Comparison of ENCODE assay signal across 26 cellular contexts in genomic region chr1:65363484-65363883, GRCh38.
"Had no signal": no experiment of that assay in that cellular context is flagged by ENCODE, and none has a peak within 500 bp of the region (broad histone marks: within the 10 kb centered on the region; RNA-seq: fewer than 3 reads in every experiment).

No MANE protein-coding gene starts in this region.

- H3K4me3 Mint-ChIP-seq: activated CD4-positive, alpha-beta memory T cell treated with anti-CD3 and anti-CD28 coated beads, Interleukin-2, amount 10 ng/mL, durations not matched to agents 7 days and 5 days; activated CD4-positive, alpha-beta T cell treated with anti-CD3 and anti-CD28 coated beads, Interleukin-2, amount 10 ng/mL, durations not matched to agents 7 days and 5 days; activated naive CD4-positive, alpha-beta T cell treated with anti-CD3 and anti-CD28 coated beads for 36 hours; activated naive CD4-positive, alpha-beta T cell treated with anti-CD3 and anti-CD28 coated beads, Interleukin-2, amount 50 U/mL, for 24 hours; activated naive CD8-positive, alpha-beta T cell treated with anti-CD3 and anti-CD28 coated beads for 36 hours; activated naive CD8-positive, alpha-beta T cell treated with anti-CD3 and anti-CD28 coated beads, Interleukin-2, amount 50 U/mL, for 24 hours; activated T-cell treated with anti-CD3 and anti-CD28 coated beads, Interleukin-2, amount 50 U/mL, for 24 hours; activated T-cell treated with anti-CD3 and anti-CD28 coated beads, Interleukin-2, amount 50 U/mL, for 72 hours had no signal

- H3K9me3 ChIP-seq: adrenal gland, body of pancreas, colonic mucosa had no signal

- H3K4me1 ChIP-seq: adrenal gland, body of pancreas, colonic mucosa had no signal

- H3K36me3 ChIP-seq: adrenal gland, colonic mucosa had no signal

- H3K27ac ChIP-seq: adrenal gland, body of pancreas, colonic mucosa, epithelial cell of prostate had no signal

- H3K27me3 ChIP-seq: adrenal gland, body of pancreas, colonic mucosa had no signal

- H3K4me1 Mint-ChIP-seq: activated CD4-positive, alpha-beta memory T cell treated with anti-CD3 and anti-CD28 coated beads, Interleukin-2, amount 10 ng/mL, durations not matched to agents 7 days and 5 days; activated CD4-positive, alpha-beta T cell treated with anti-CD3 and anti-CD28 coated beads, Interleukin-2, amount 10 ng/mL, durations not matched to agents 7 days and 5 days; activated naive CD4-positive, alpha-beta T cell treated with anti-CD3 and anti-CD28 coated beads, Interleukin-2, amount 50 U/mL, for 24 hours; activated naive CD8-positive, alpha-beta T cell treated with anti-CD3 and anti-CD28 coated beads for 36 hours; activated naive CD8-positive, alpha-beta T cell treated with anti-CD3 and anti-CD28 coated beads, Interleukin-2, amount 50 U/mL, for 24 hours had no signal

- DNase-seq: activated CD4-positive, alpha-beta memory T cell treated with anti-CD3 and anti-CD28 coated beads, Interleukin-2, amount 10 ng/mL, durations not matched to agents 7 days and 5 days; activated CD4-positive, alpha-beta T cell treated with anti-CD3 and anti-CD28 coated beads for 1 hour; activated CD4-positive, alpha-beta T cell treated with anti-CD3 and anti-CD28 coated beads for 4 hours; activated CD4-positive, alpha-beta T cell treated with anti-CD3 and anti-CD28 coated beads, Interleukin-2, amount 10 ng/mL, durations not matched to agents 7 days and 5 days; activated CD4-positive, alpha-beta T cell treated with anti-CD3 and anti-CD28 coated beads, Interleukin-2, amount 50 U/mL, for 4 hours; activated CD8-positive, alpha-beta memory T cell treated with anti-CD3 and anti-CD28 coated beads, Interleukin-2, amount 50 U/mL, for 48 hours; activated effector memory CD4-positive, alpha-beta T cell treated with Interleukin-2 at 50 U/mL for 16 hours; activated naive CD4-positive, alpha-beta T cell treated with anti-CD3 and anti-CD28 coated beads for 36 hours; activated naive CD8-positive, alpha-beta T cell treated with anti-CD3 and anti-CD28 coated beads for 36 hours; activated naive CD8-positive, alpha-beta T cell treated with anti-CD3 and anti-CD28 coated beads, Interleukin-2, amount 50 U/mL, for 24 hours; activated T-cell treated with anti-CD3 and anti-CD28 coated beads for 4 hours; activated T-cell treated with anti-CD3 and anti-CD28 coated beads, Interleukin-2, amount 50 U/mL, for 24 hours; activated T-cell treated with anti-CD3 and anti-CD28 coated beads, Interleukin-2, amount 50 U/mL, for 72 hours; adrenal gland; amygdala; aorta; body of pancreas; caudate nucleus; cerebellar nuclear complex; colonic mucosa; effector CD8-positive, alpha-beta T cell; foreskin fibroblast; head of caudate nucleus; T-helper 2 cell had no signal

- ATAC-seq: activated naive CD8-positive, alpha-beta T cell treated with anti-CD3 and anti-CD28 coated beads, Interleukin-2, amount 50 U/mL, for 24 hours; activated T-cell treated with anti-CD3 and anti-CD28 coated beads, Interleukin-2, amount 50 U/mL, for 72 hours; body of pancreas had no signal

- H3K36me3 Mint-ChIP-seq: activated naive CD8-positive, alpha-beta T cell treated with anti-CD3 and anti-CD28 coated beads for 36 hours had no signal

- H3K27ac Mint-ChIP-seq: activated CD4-positive, alpha-beta memory T cell treated with anti-CD3 and anti-CD28 coated beads, Interleukin-2, amount 10 ng/mL, durations not matched to agents 7 days and 5 days; activated CD4-positive, alpha-beta T cell treated with anti-CD3 and anti-CD28 coated beads, Interleukin-2, amount 10 ng/mL, durations not matched to agents 7 days and 5 days; activated naive CD4-positive, alpha-beta T cell treated with anti-CD3 and anti-CD28 coated beads for 36 hours; activated naive CD4-positive, alpha-beta T cell treated with anti-CD3 and anti-CD28 coated beads, Interleukin-2, amount 50 U/mL, for 24 hours; activated naive CD8-positive, alpha-beta T cell treated with anti-CD3 and anti-CD28 coated beads for 36 hours; activated naive CD8-positive, alpha-beta T cell treated with anti-CD3 and anti-CD28 coated beads, Interleukin-2, amount 50 U/mL, for 24 hours; activated T-cell treated with anti-CD3 and anti-CD28 coated beads, Interleukin-2, amount 50 U/mL, for 24 hours; activated T-cell treated with anti-CD3 and anti-CD28 coated beads, Interleukin-2, amount 50 U/mL, for 72 hours had no signal

- H3K27me3 Mint-ChIP-seq: activated CD4-positive, alpha-beta memory T cell treated with anti-CD3 and anti-CD28 coated beads, Interleukin-2, amount 10 ng/mL, durations not matched to agents 7 days and 5 days; activated CD4-positive, alpha-beta T cell treated with anti-CD3 and anti-CD28 coated beads, Interleukin-2, amount 10 ng/mL, durations not matched to agents 7 days and 5 days; activated naive CD8-positive, alpha-beta T cell treated with anti-CD3 and anti-CD28 coated beads for 36 hours; activated naive CD8-positive, alpha-beta T cell treated with anti-CD3 and anti-CD28 coated beads, Interleukin-2, amount 50 U/mL, for 24 hours; activated T-cell treated with anti-CD3 and anti-CD28 coated beads, Interleukin-2, amount 50 U/mL, for 24 hours had no signal

- H3K4me3 ChIP-seq: adrenal gland, body of pancreas, colonic mucosa had no signal

- H3K9me3 Mint-ChIP-seq: activated CD4-positive, alpha-beta memory T cell treated with anti-CD3 and anti-CD28 coated beads, Interleukin-2, amount 10 ng/mL, durations not matched to agents 7 days and 5 days; activated CD4-positive, alpha-beta T cell treated with anti-CD3 and anti-CD28 coated beads, Interleukin-2, amount 10 ng/mL, durations not matched to agents 7 days and 5 days; activated naive CD4-positive, alpha-beta T cell treated with anti-CD3 and anti-CD28 coated beads for 36 hours; activated naive CD4-positive, alpha-beta T cell treated with anti-CD3 and anti-CD28 coated beads, Interleukin-2, amount 50 U/mL, for 24 hours; activated naive CD8-positive, alpha-beta T cell treated with anti-CD3 and anti-CD28 coated beads for 36 hours; activated naive CD8-positive, alpha-beta T cell treated with anti-CD3 and anti-CD28 coated beads, Interleukin-2, amount 50 U/mL, for 24 hours; activated T-cell treated with anti-CD3 and anti-CD28 coated beads, Interleukin-2, amount 50 U/mL, for 24 hours; activated T-cell treated with anti-CD3 and anti-CD28 coated beads, Interleukin-2, amount 50 U/mL, for 72 hours had no signal
